ENCODE assay signal across 24 cellular contexts in genomic region chr7:5584091-5584490, GRCh38.
"Had no signal": no experiment of that assay in that cellular context is flagged by ENCODE, and none has a peak within 500 bp of the region (broad histone marks: within the 10 kb centered on the region; RNA-seq: fewer than 3 reads in every experiment).

No MANE protein-coding gene starts in this region.

- H2AFZ ChIP-seq: neural progenitor cell had no signal

- FAIRE-seq: colon had no signal

- H3K4me2 ChIP-seq: neural progenitor cell had no signal

- DNase-seq: activated CD4-positive, alpha-beta T cell treated with anti-CD3 and anti-CD28 coated beads, Interleukin-2, amount 50 U/mL, for 48 hours; activated CD8-positive, alpha-beta memory T cell treated with anti-CD3 and anti-CD28 coated beads, Interleukin-2, amount 50 U/mL, for 48 hours; activated naive CD4-positive, alpha-beta T cell treated with Interleukin-2 at 50 U/mL for 16 hours; activated naive CD8-positive, alpha-beta T cell treated with anti-CD3 and anti-CD28 coated beads for 36 hours; activated T-cell treated with anti-CD3 and anti-CD28 coated beads, Interleukin-2, amount 50 U/mL, for 48 hours; dorsolateral prefrontal cortex; effector memory CD8-positive, alpha-beta T cell; foreskin fibroblast; immature natural killer cell; lower lobe of right lung; naive thymus-derived CD8-positive, alpha-beta T cell; sigmoid colon; stimulated activated CD4-positive, alpha-beta T cell treated with anti-CD3 and anti-CD28 coated beads, Interleukin-2, amount 100 ng/mL, for 48 hours; stimulated activated CD8-positive, alpha-beta memory T cell treated with anti-CD3 and anti-CD28 coated beads, Interleukin-4, amount 100 ng/mL, for 48 hours; stimulated activated naive B cell treated with anti-CD40 and anti-IgM and Interleukin-4, amounts not matched to agents 10 μg/mL and 1 μg/mL and 100 μg/mL, for 72 hours; T-cell; testis; upper lobe of right lung had no signal

- H3K27ac ChIP-seq: breast epithelium, esophagus muscularis mucosa, lower lobe of right lung, neural progenitor cell, sigmoid colon, testis, upper lobe of right lung, VCaP had no signal

- ATAC-seq: effector memory CD8-positive, alpha-beta T cell; left lobe of liver; lower lobe of right lung; naive thymus-derived CD8-positive, alpha-beta T cell; T-cell; upper lobe of right lung had no signal

- H3K36me3 ChIP-seq: breast epithelium, esophagus muscularis mucosa, lower lobe of right lung, neural progenitor cell, sigmoid colon, upper lobe of right lung had no signal

- H3K4me3 ChIP-seq: breast epithelium, dorsolateral prefrontal cortex, esophagus muscularis mucosa, lower lobe of right lung, neural progenitor cell, sigmoid colon, testis, upper lobe of right lung had no signal

- H3K27me3 ChIP-seq: breast epithelium, dorsolateral prefrontal cortex, esophagus muscularis mucosa, testis, upper lobe of right lung had no signal

- H3K9ac ChIP-seq: neural progenitor cell had no signal

- H3K9me3 ChIP-seq: breast epithelium, esophagus muscularis mucosa, lower lobe of right lung, sigmoid colon, testis, upper lobe of right lung had no signal

- H3K4me1 ChIP-seq: breast epithelium, neural progenitor cell had no signal
